In genomic region chr6:90896165-90896549, GRCh38 we compare ENCODE assay signal across 17 cellular contexts.
A peak's percentile ranks its signal among the peaks of the same experiment; 100 is the strongest.
DNase-seq lines count a peak whose midpoint lies in the region; ATAC-seq and TF ChIP-seq lines count a peak whose summit lies in the region.
"Had no signal": no experiment of that assay in that cellular context is flagged by ENCODE, and none has a peak within 500 bp of the region (broad histone marks: within the 10 kb centered on the region; RNA-seq: fewer than 3 reads in every experiment).

No MANE protein-coding gene starts in this region.

- peaks cover 11% of the 10 kb centered on the region for H3K4me1 ChIP-seq in BE2C
- peaks cover 16% of the 10 kb centered on the region for H3K4me1 ChIP-seq in neural progenitor cell
- H3K4me1 ChIP-seq: SJCRH30 had no signal

- DNase-seq in BE2C: peak; percentile 47
- DNase-seq in NCI-H2171 treated with DMSO at 0.1 percent for 48 hours (lab: John Stamatoyannopoulos, UW): peak; percentile 34
- DNase-seq in astrocyte of the hippocampus (ENCODE audit: low read depth, low spot score): peak; percentile 65
- peak; percentile 31 for DNase-seq in neural progenitor cell (ENCODE audit: low spot score)
- DNase-seq in left cardiac atrium: no peak
- DNase-seq in WTC11 (ENCODE audit: low spot score): no peak
- DNase-seq in activated CD8-positive, alpha-beta memory T cell treated with anti-CD3 and anti-CD28 coated beads, Interleukin-2, amount 50 U/mL, for 4 hours: no peak
- DNase-seq in Kasumi-1 (lab: John Stamatoyannopoulos, UW): no peak
- DNase-seq: HFFc6, Karpas-422, MM.1S, NCI-H1092 treated with DMSO at 0.1 percent for 48 hours, NCI-H187, NCI-H748 treated with DMSO at 0.1 percent for 48 hours, PC-9, SJCRH30 had no signal

- H3K4me3 ChIP-seq in BE2C (ENCODE audit: low read depth, low read length): no peak overlapping the region
- no peak overlapping the region for H3K4me3 ChIP-seq in neural progenitor cell
- H3K4me3 ChIP-seq: PC-9, SJCRH30 had no signal

- POLR2A ChIA-PET in WTC11 (lab: Charles Lee): no interaction called here

- H3K27ac ChIP-seq in neural progenitor cell: no peak overlapping the region
- H3K27ac ChIP-seq: C4-2B, PC-9, SJCRH30 had no signal

- H3K4me1 Mint-ChIP-seq in neural progenitor cell (peaks cover 42% of the 10 kb centered on the region), WTC11 (peaks cover 38% of the 10 kb centered on the region)

- CTCF ChIA-PET in WTC11 (lab: Charles Lee): no interaction called here

- no peaks in the 10 kb centered on the region for H3K36me3 Mint-ChIP-seq in neural progenitor cell
- H3K36me3 Mint-ChIP-seq in WTC11: no peaks in the 10 kb centered on the region

- H3K9me3 Mint-ChIP-seq in neural progenitor cell: no peaks in the 10 kb centered on the region
- H3K9me3 Mint-ChIP-seq in WTC11: no peaks in the 10 kb centered on the region

- peak overlapping the region; percentile 7 for H3K4me2 ChIP-seq in neural progenitor cell
- H3K4me2 ChIP-seq: PC-9 had no signal

- peak overlapping the region; percentile 39 for H3K4me3 Mint-ChIP-seq in neural progenitor cell
- H3K4me3 Mint-ChIP-seq in WTC11: no peak overlapping the region
- H3K4me3 Mint-ChIP-seq: HFFc6 had no signal

- H3K79me2 ChIP-seq in neural progenitor cell (ENCODE audit: low read depth): no peaks in the 10 kb centered on the region

- no peaks in the 10 kb centered on the region for H3K27me3 Mint-ChIP-seq in neural progenitor cell (ENCODE audit: insufficient read depth, low read depth)
- peaks cover 6% of the 10 kb centered on the region; the same call in 1 of the 2 replicates for H3K27me3 Mint-ChIP-seq in WTC11 (ENCODE audit: low read depth)

- H3K27me3 ChIP-seq in BE2C (peaks cover 4% of the 10 kb centered on the region), neural progenitor cell (no peaks in the 10 kb centered on the region)
- H3K27me3 ChIP-seq: SJCRH30 had no signal

- no peaks in the 10 kb centered on the region for H4K20me1 ChIP-seq in neural progenitor cell (ENCODE audit: low read depth)

- H2AFZ ChIP-seq in neural progenitor cell (replicated peaks): no peak overlapping the region
- H2AFZ ChIP-seq: PC-9 had no signal

- TF ChIP-seq CTCF in BE2C (IDR thresholded peaks at IDR 0.05; ENCODE audit: low read depth, low read length) (no peak), neural progenitor cell (IDR thresholded peaks at IDR 0.05) (no peak), WTC11 (IDR thresholded peaks at IDR 0.05) (no peak)

- no peak overlapping the region for H3K9ac ChIP-seq in neural progenitor cell

- H3K27ac Mint-ChIP-seq in neural progenitor cell (no peak overlapping the region), WTC11 (no peak overlapping the region)
- H3K27ac Mint-ChIP-seq: HFFc6 had no signal

- H3K36me3 ChIP-seq in BE2C: no peaks in the 10 kb centered on the region
- no peaks in the 10 kb centered on the region for H3K36me3 ChIP-seq in neural progenitor cell
- H3K36me3 ChIP-seq: SJCRH30 had no signal

- intact Hi-C loops in left cardiac atrium (cut with DNase I): no loop called here

- ATAC-seq in left cardiac atrium: no peak
- ATAC-seq in WTC11: no peak

- no peaks in the 10 kb centered on the region for H3F3A ChIP-seq in neural progenitor cell (ENCODE audit: low read depth)

- H3K9me3 ChIP-seq in BE2C: no peaks in the 10 kb centered on the region
- H3K9me3 ChIP-seq in neural progenitor cell (ENCODE audit: low read depth): no peaks in the 10 kb centered on the region
- H3K9me3 ChIP-seq: SJCRH30 had no signal

TF ChIP-seq in WTC11, 78 proteins besides CTCF, POLR2A, EP300 and RAD21 (continues in another document):
- no peak for TF ChIP-seq MYBL2 (CRISPR knock-in tag; IDR thresholded peaks at IDR 0.05)
- TF ChIP-seq E2F4 (CRISPR knock-in tag; IDR thresholded peaks at IDR 0.05; ENCODE audit: borderline replicate concordance, low read depth): no peak
- TF ChIP-seq ELF4 (CRISPR knock-in tag; IDR thresholded peaks at IDR 0.05; ENCODE audit: low read depth): no peak
- no peak for TF ChIP-seq ZNF512 (CRISPR knock-in tag; IDR thresholded peaks at IDR 0.05; ENCODE audit: borderline replicate concordance)
- no peak for TF ChIP-seq TCF7 (CRISPR knock-in tag; IDR thresholded peaks at IDR 0.05; ENCODE audit: low read depth)
- no peak for TF ChIP-seq CDX4 (CRISPR knock-in tag; IDR thresholded peaks at IDR 0.05; ENCODE audit: borderline replicate concordance)
- no peak for TF ChIP-seq IRF2 (CRISPR knock-in tag; IDR thresholded peaks at IDR 0.05; ENCODE audit: borderline replicate concordance, low read depth)
- no peak for TF ChIP-seq AR (CRISPR knock-in tag; IDR thresholded peaks at IDR 0.05)
- TF ChIP-seq ZNF219 (CRISPR knock-in tag; IDR thresholded peaks at IDR 0.05; ENCODE audit: borderline replicate concordance): no peak
- no peak for TF ChIP-seq GTF2I (CRISPR knock-in tag; conservative IDR thresholded peaks at IDR 0.05)
- TF ChIP-seq ZNF671 (CRISPR knock-in tag; IDR thresholded peaks at IDR 0.05): no peak

Comparison
In these comparisons a context has a peak if more than half of its experiments do, and no peak if none do; other contexts are left out.
1. DNase-seq: peak in BE2C (single experiment), NCI-H2171 treated with DMSO at 0.1 percent for 48 hours (single experiment), astrocyte of the hippocampus (single experiment) and neural progenitor cell (single experiment); none in left cardiac atrium (single experiment), WTC11 (single experiment), activated CD8-positive, alpha-beta memory T cell treated with anti-CD3 and anti-CD28 coated beads, Interleukin-2, amount 50 U/mL, for 4 hours (single experiment) and Kasumi-1 (0 of 2).